In genomic region chr6:106630366-106630765, GRCh38 we compare ENCODE assay signal across 8 cellular contexts. TPM values are rescaled to one million over a fixed set of nuclear protein-coding genes. Genes with fewer than 3 reads are reported as not detected.
A peak's percentile ranks its signal among the peaks of the same experiment; 100 is the strongest.
DNase-seq lines count a peak whose midpoint lies in the region; ATAC-seq, FAIRE-seq and TF ChIP-seq lines count a peak whose summit lies in the region.

No MANE protein-coding gene starts in this region.

- ATAC-seq in left colon: peak; percentile 68
- ATAC-seq in upper lobe of left lung (ENCODE audit: low FRiP score in 2 of 2): no peak
- no peak for ATAC-seq in GM18907 (IDR thresholded peaks at IDR 0.05; ENCODE audit: unreplicated experiment)

- POLR2A ChIA-PET in activated CD4-positive, alpha-beta memory T cell treated with anti-CD3 and anti-CD28 coated beads, Interleukin-2, amount 10 ng/mL, durations not matched to agents 7 days and 5 days (lab: Charles Lee): interaction anchor here (0.6 to 2.0 kb wide), 9 partner anchors 9 to 305 kb away, joined by 3 to 12 read pairs (median 4); partner anchors contain the start of gene ATG5

- TF ChIP-seq CTCF in upper lobe of left lung (IDR thresholded peaks at IDR 0.05): no peak

- no peaks in the 10 kb centered on the region for H3K9me3 ChIP-seq in upper lobe of left lung

- H3K27ac Mint-ChIP-seq in activated naive CD4-positive, alpha-beta T cell treated with anti-CD3 and anti-CD28 coated beads, Interleukin-2, amount 50 U/mL, for 24 hours: peak overlapping the region; percentile 100
- H3K27ac Mint-ChIP-seq in activated CD4-positive, alpha-beta memory T cell treated with anti-CD3 and anti-CD28 coated beads, Interleukin-2, amount 10 ng/mL, durations not matched to agents 7 days and 5 days: peak overlapping the region; percentile 90

- no peak overlapping the region for H3K27ac ChIP-seq in upper lobe of left lung

- TF ChIP-seq EP300 in upper lobe of left lung (IDR thresholded peaks at IDR 0.05): no peak

- peaks cover 60% of the 10 kb centered on the region for H3K4me1 Mint-ChIP-seq in activated naive CD4-positive, alpha-beta T cell treated with anti-CD3 and anti-CD28 coated beads, Interleukin-2, amount 50 U/mL, for 24 hours
- peaks cover 45% of the 10 kb centered on the region for H3K4me1 Mint-ChIP-seq in activated CD4-positive, alpha-beta memory T cell treated with anti-CD3 and anti-CD28 coated beads, Interleukin-2, amount 10 ng/mL, durations not matched to agents 7 days and 5 days

- H3K4me3 Mint-ChIP-seq in activated naive CD4-positive, alpha-beta T cell treated with anti-CD3 and anti-CD28 coated beads, Interleukin-2, amount 50 U/mL, for 24 hours: peak overlapping the region; percentile 99
- H3K4me3 Mint-ChIP-seq in activated CD4-positive, alpha-beta memory T cell treated with anti-CD3 and anti-CD28 coated beads, Interleukin-2, amount 10 ng/mL, durations not matched to agents 7 days and 5 days: peak overlapping the region; percentile 92

- H3K36me3 Mint-ChIP-seq in activated naive CD4-positive, alpha-beta T cell treated with anti-CD3 and anti-CD28 coated beads, Interleukin-2, amount 50 U/mL, for 24 hours: peaks cover 2% of the 10 kb centered on the region
- peaks cover 4% of the 10 kb centered on the region for H3K36me3 Mint-ChIP-seq in activated CD4-positive, alpha-beta memory T cell treated with anti-CD3 and anti-CD28 coated beads, Interleukin-2, amount 10 ng/mL, durations not matched to agents 7 days and 5 days (ENCODE audit: low read depth)

- intact Hi-C loops in left colon (cut with DNase I, micrococcal nuclease): no loop called here

- no peaks in the 10 kb centered on the region for H3K36me3 ChIP-seq in upper lobe of left lung

- H3K4me3 ChIP-seq in upper lobe of left lung: peak overlapping the region; percentile 63 to 83 (median 70)

- CTCF ChIA-PET in activated CD4-positive, alpha-beta memory T cell treated with anti-CD3 and anti-CD28 coated beads, Interleukin-2, amount 10 ng/mL, durations not matched to agents 7 days and 5 days (lab: Charles Lee): interaction anchor here (1.1 to 1.6 kb wide), 6 partner anchors 9 to 349 kb away, joined by 3 to 7 read pairs (median 4); no protein-coding TSS in a partner anchor

- peaks cover 8 to 21% (median 16%) of the 10 kb centered on the region in 4 donors for H3K4me1 ChIP-seq in upper lobe of left lung

- 64 to 73% methylated on average over 5 of the region's 5 CpGs for WGBS in upper lobe of left lung, 2 donors

- no peak for TF ChIP-seq POLR2A in upper lobe of left lung (IDR thresholded peaks at IDR 0.05)

- DNase-seq in activated naive CD4-positive, alpha-beta T cell treated with Interleukin-2 at 50 U/mL for 16 hours: no peak
- no peak for DNase-seq in activated CD4-positive, alpha-beta memory T cell treated with anti-CD3 and anti-CD28 coated beads, Interleukin-2, amount 10 ng/mL, durations not matched to agents 7 days and 5 days
- DNase-seq in left colon: no peak
- DNase-seq in upper lobe of left lung: no peak
- no peak for DNase-seq in activated CD4-positive, alpha-beta T cell treated with anti-CD3 and anti-CD28 coated beads for 1 hour
- no peak for DNase-seq in urothelium cell line (ENCODE audit: low spot score)

- H3K27me3 ChIP-seq in upper lobe of left lung: no peaks in the 10 kb centered on the region

- no peak for FAIRE-seq in urothelium cell line (lab: Jason Lieb, UNC)

- no peaks in the 10 kb centered on the region for H3K27me3 Mint-ChIP-seq in activated naive CD4-positive, alpha-beta T cell treated with anti-CD3 and anti-CD28 coated beads, Interleukin-2, amount 50 U/mL, for 24 hours
- H3K27me3 Mint-ChIP-seq in activated CD4-positive, alpha-beta memory T cell treated with anti-CD3 and anti-CD28 coated beads, Interleukin-2, amount 10 ng/mL, durations not matched to agents 7 days and 5 days: no peaks in the 10 kb centered on the region

- H3K9me3 Mint-ChIP-seq in activated naive CD4-positive, alpha-beta T cell treated with anti-CD3 and anti-CD28 coated beads, Interleukin-2, amount 50 U/mL, for 24 hours: no peaks in the 10 kb centered on the region
- no peaks in the 10 kb centered on the region for H3K9me3 Mint-ChIP-seq in activated CD4-positive, alpha-beta memory T cell treated with anti-CD3 and anti-CD28 coated beads, Interleukin-2, amount 10 ng/mL, durations not matched to agents 7 days and 5 days

RNA-seq across cellular contexts. Expression of gene QRSL1, which starts 1.0 kb away (rescaled TPM):
- 10 to 100 TPM; 11.6 to 12.2 TPM for total RNA-seq in activated CD4-positive, alpha-beta memory T cell treated with anti-CD3 and anti-CD28 coated beads, Interleukin-2, amount 10 ng/mL, durations not matched to agents 7 days and 5 days
- total RNA-seq in left colon (10 to 100 TPM; 14.2 to 14.4 TPM), upper lobe of left lung (1 to 10 TPM; 3.9 to 9.5 (median 7.7) TPM)

RNA-seq across cellular contexts. Expression of gene RTN4IP1, which starts 1.1 kb away (rescaled TPM):
- 1 to 10 TPM; 5.8 to 7.7 TPM for total RNA-seq in activated CD4-positive, alpha-beta memory T cell treated with anti-CD3 and anti-CD28 coated beads, Interleukin-2, amount 10 ng/mL, durations not matched to agents 7 days and 5 days
- total RNA-seq in left colon: 10 to 100 TPM; 10.2 to 16.9 TPM
- 1 to 10 TPM; 1.6 to 5.9 (median 4.3) TPM for total RNA-seq in upper lobe of left lung
